In genomic region chr12:108566452-108566851, GRCh38 we compare ENCODE assay signal across 1 cellular context.
TF ChIP-seq lines count a peak whose summit lies in the region.

No MANE protein-coding gene starts in this region.

TF ChIP-seq in SK-N-SH, 30 proteins besides CTCF, POLR2A, EP300 and RAD21 (continued from another document):
- TF ChIP-seq REST (IDR thresholded peaks at IDR 0.05; ENCODE audit: low read depth, low read length) (no peak), CHD2 (IDR thresholded peaks at IDR 0.05; ENCODE audit: low read length, partially characterized antibody) (no peak), MAX (IDR thresholded peaks at IDR 0.05; ENCODE audit: low read depth) (no peak), RXRA (IDR thresholded peaks at IDR 0.05; ENCODE audit: borderline replicate concordance, low read depth) (no peak), FOXJ3 (CRISPR knock-in tag; IDR thresholded peaks at IDR 0.05) (no peak), MXI1 (IDR thresholded peaks at IDR 0.05; ENCODE audit: low read depth, low read length) (no peak), TAF1 (IDR thresholded peaks at IDR 0.05; ENCODE audit: borderline replicate concordance, low read depth, low read length) (no peak), IRF3 (IDR thresholded peaks at IDR 0.05; ENCODE audit: low read depth, low read length) (no peak), JUND (IDR thresholded peaks at IDR 0.05) (no peak), TCF12 (IDR thresholded peaks at IDR 0.05) (no peak), EZH2phosphoT487 (IDR thresholded peaks at IDR 0.05; ENCODE audit: borderline replicate concordance, low read depth) (no peak), FOSL2 (IDR thresholded peaks at IDR 0.05; ENCODE audit: borderline replicate concordance, low read depth) (no peak)
